Comparison of ENCODE assay signal across 8 cellular contexts in the genomic region with DNA sequence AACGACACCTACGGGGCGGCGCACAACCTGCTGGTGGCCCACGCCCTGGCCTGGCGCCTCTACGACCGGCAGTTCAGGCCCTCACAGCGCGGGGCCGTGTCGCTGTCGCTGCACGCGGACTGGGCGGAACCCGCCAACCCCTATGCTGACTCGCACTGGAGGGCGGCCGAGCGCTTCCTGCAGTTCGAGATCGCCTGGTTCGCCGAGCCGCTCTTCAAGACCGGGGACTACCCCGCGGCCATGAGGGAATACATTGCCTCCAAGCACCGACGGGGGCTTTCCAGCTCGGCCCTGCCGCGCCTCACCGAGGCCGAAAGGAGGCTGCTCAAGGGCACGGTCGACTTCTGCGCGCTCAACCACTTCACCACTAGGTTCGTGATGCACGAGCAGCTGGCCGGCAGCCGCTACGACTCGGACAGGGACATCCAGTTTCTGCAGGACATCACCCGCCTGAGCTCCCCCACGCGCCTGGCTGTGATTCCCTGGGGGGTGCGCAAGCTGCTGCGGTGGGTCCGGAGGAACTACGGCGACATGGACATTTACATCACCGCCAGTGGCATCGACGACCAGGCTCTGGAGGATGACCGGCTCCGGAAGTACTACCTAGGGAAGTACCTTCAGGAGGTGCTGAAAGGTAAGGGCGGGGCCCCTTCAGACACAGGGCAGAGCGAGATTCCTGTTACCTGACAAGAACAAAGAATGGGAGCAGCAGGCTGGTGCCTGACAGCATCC. TPM values are rescaled to one million over a fixed set of nuclear protein-coding genes. Genes with fewer than 3 reads are reported as not detected.
A peak's percentile ranks its signal among the peaks of the same experiment; 100 is the strongest.
DNase-seq lines count a peak whose midpoint lies in the region; ATAC-seq and TF ChIP-seq lines count a peak whose summit lies in the region.

No MANE protein-coding gene starts in this region.

- H3K36me3 Mint-ChIP-seq in activated T-cell treated with anti-CD3 and anti-CD28 coated beads, Interleukin-2, amount 50 U/mL, for 4 hours (ENCODE audit: insufficient read depth), result peaks cover 5% of the 10 kb centered on the region

- TF ChIP-seq CTCF in AG10803 (conservative IDR thresholded peaks at IDR 0.05; ENCODE audit: low read length), result peak; percentile 32
- TF ChIP-seq CTCF in fibroblast of villous mesenchyme (IDR thresholded peaks at IDR 0.05; ENCODE audit: insufficient read depth, low read depth, low read length), result peak; percentile 38

- DNase-seq in AG10803 (ENCODE audit: low read depth) (peak; percentile 40), fibroblast of villous mesenchyme (ENCODE audit: low read depth) (peak; percentile 58), trophoblast cell (peak; percentile 96), NCI-H446 treated with DMSO at 0.1 percent for 48 hours (lab: John Stamatoyannopoulos, UW) (no peak), SHP77 treated with DMSO at 0.1 percent for 48 hours (lab: John Stamatoyannopoulos, UW) (no peak)
- peak; percentile 41 for DNase-seq in activated T-cell treated with anti-CD3 and anti-CD28 coated beads, Interleukin-2, amount 50 U/mL, for 4 hours

- no peaks in the 10 kb centered on the region for H3K27me3 Mint-ChIP-seq in activated T-cell treated with anti-CD3 and anti-CD28 coated beads, Interleukin-2, amount 50 U/mL, for 4 hours (ENCODE audit: low read depth)

- no peaks in the 10 kb centered on the region for H3K27me3 ChIP-seq in trophoblast cell (ENCODE audit: insufficient read depth, low read length)

- H2BK12ac ChIP-seq in trophoblast cell (ENCODE audit: low read length), result no peak overlapping the region

- no peak overlapping the region for H3K9ac ChIP-seq in trophoblast cell (ENCODE audit: low read length)

- H3K4ac ChIP-seq in trophoblast cell (ENCODE audit: low read depth, low read length), result no peak overlapping the region

- no peak overlapping the region for H2AK5ac ChIP-seq in trophoblast cell (ENCODE audit: low read length)

- H3K9me3 Mint-ChIP-seq in activated T-cell treated with anti-CD3 and anti-CD28 coated beads, Interleukin-2, amount 50 U/mL, for 4 hours, result no peaks in the 10 kb centered on the region

- no peak overlapping the region for H3K23ac ChIP-seq in trophoblast cell (ENCODE audit: low read length)

- peaks cover 2% of the 10 kb centered on the region for H3K4me1 Mint-ChIP-seq in activated T-cell treated with anti-CD3 and anti-CD28 coated beads, Interleukin-2, amount 50 U/mL, for 4 hours (ENCODE audit: low read depth)

- peak overlapping the region; percentile 6 for H3K27ac ChIP-seq in trophoblast cell (ENCODE audit: low read depth, low read length)

- H4K12ac ChIP-seq in trophoblast cell (ENCODE audit: low read depth, low read length), result peak overlapping the region; percentile 20

- H3K18ac ChIP-seq in trophoblast cell (ENCODE audit: low read length), result no peak overlapping the region

- peak overlapping the region; percentile 45 for H4K8ac ChIP-seq in trophoblast cell (ENCODE audit: low read depth, low read length)

- peaks cover 0 to 3% of the 10 kb centered on the region in 2 experiments for H3K4me1 ChIP-seq in trophoblast cell (ENCODE audit: control insufficient read depth in 1 of 2, insufficient read depth in 2 of 2, low read length in 2 of 2)

- H2BK5ac ChIP-seq in trophoblast cell (ENCODE audit: low read depth, low read length, poor library complexity), result no peak overlapping the region

- peak overlapping the region; percentile 54 for H3K4me3 Mint-ChIP-seq in activated T-cell treated with anti-CD3 and anti-CD28 coated beads, Interleukin-2, amount 50 U/mL, for 4 hours

- no peaks in the 10 kb centered on the region for H3K79me1 ChIP-seq in trophoblast cell (ENCODE audit: low read length)

- H3K4me2 ChIP-seq in trophoblast cell (ENCODE audit: low read length), result peak overlapping the region; percentile 76

- peak overlapping the region; percentile 7 for H3K14ac ChIP-seq in trophoblast cell (ENCODE audit: low read length)

- peak overlapping the region; percentile 30 for H2AFZ ChIP-seq in trophoblast cell (ENCODE audit: insufficient read depth, low read length, poor library complexity)

- ATAC-seq in GM19324 (IDR thresholded peaks at IDR 0.05; ENCODE audit: low FRiP score, unreplicated experiment) (peak; percentile 73), HG03378 (IDR thresholded peaks at IDR 0.05; ENCODE audit: unreplicated experiment) (peak; percentile 77)
- peak; percentile 70 to 73 for ATAC-seq in activated T-cell treated with anti-CD3 and anti-CD28 coated beads, Interleukin-2, amount 50 U/mL, for 4 hours

- no peaks in the 10 kb centered on the region for H3K79me2 ChIP-seq in trophoblast cell (ENCODE audit: control insufficient read depth, insufficient read depth, low read length, poor library complexity)

- H3K4me3 ChIP-seq in AG10803 (ENCODE audit: low read length) (peak overlapping the region; percentile 50), fibroblast of villous mesenchyme (ENCODE audit: low read depth, low read length) (peak overlapping the region; percentile 45), trophoblast cell (ENCODE audit: low read depth, low read length) (peak overlapping the region; percentile 68)

- no peaks in the 10 kb centered on the region for H3K9me3 ChIP-seq in trophoblast cell (ENCODE audit: insufficient read depth, low read depth, low read length)

- H4K91ac ChIP-seq in trophoblast cell (ENCODE audit: low read depth, low read length), result peak overlapping the region; percentile 22

- H2BK120ac ChIP-seq in trophoblast cell (ENCODE audit: insufficient read depth, low read length, poor library complexity), result no peak overlapping the region

- peaks cover 4 to 6% of the 10 kb centered on the region in 2 experiments for H3K36me3 ChIP-seq in trophoblast cell (ENCODE audit: control insufficient read depth in 1 of 2, insufficient read depth in 2 of 2, low read length in 2 of 2)

- WGBS in trophoblast cell (ENCODE audit: extremely low coverage, insufficient coverage, insufficient read length), result no CpG with 5 or more reads among the region's 61 CpGs

RNA-seq across cellular contexts. Expression of gene RPL9, which starts 11.7 kb away (rescaled TPM):
- 1,000 to 10,000 TPM; 2,182 to 2,398 (median 2,351) TPM for total RNA-seq in activated T-cell treated with anti-CD3 and anti-CD28 coated beads, Interleukin-2, amount 50 U/mL, for 4 hours
- 1,596 and 2,358 TPM in 2 replicates for total RNA-seq in fibroblast of villous mesenchyme
- 1,848 and 1,853 TPM in 2 replicates for polyA plus RNA-seq in trophoblast cell (2013)

RNA-seq across cellular contexts. Expression of gene LIAS, which starts 11.8 kb away (rescaled TPM):
- total RNA-seq in activated T-cell treated with anti-CD3 and anti-CD28 coated beads, Interleukin-2, amount 50 U/mL, for 4 hours, result 10 to 100 TPM; 36.2 to 38.7 (median 36.5) TPM
- 6.1 and 6.9 TPM in 2 replicates for total RNA-seq in fibroblast of villous mesenchyme
- polyA plus RNA-seq in trophoblast cell (2013), result 8.6 and 9.6 TPM in 2 replicates

RNA-seq across cellular contexts. Expression of gene KLB, which starts 40.3 kb away (rescaled TPM):
- total RNA-seq in activated T-cell treated with anti-CD3 and anti-CD28 coated beads, Interleukin-2, amount 50 U/mL, for 4 hours, result not detected
- total RNA-seq in fibroblast of villous mesenchyme, result not detected in 2 replicates
- polyA plus RNA-seq in trophoblast cell (2013), result 0.71 and 0.79 TPM in 2 replicates

Comparison
In these comparisons a context has a peak if more than half of its experiments do, and no peak if none do; other contexts are left out.
1. DNase-seq: peak in AG10803 (single experiment), activated T-cell treated with anti-CD3 and anti-CD28 coated beads, Interleukin-2, amount 50 U/mL, for 4 hours (single experiment), fibroblast of villous mesenchyme (single experiment) and trophoblast cell (2 of 2); none in NCI-H446 treated with DMSO at 0.1 percent for 48 hours (single experiment) and SHP77 treated with DMSO at 0.1 percent for 48 hours (single experiment).
2. Peak in every context shown above with its lines, with median percentiles within 50 percentile points of each other: H3K4me3 ChIP-seq and ATAC-seq.